1 cellular context compared by ENCODE assay signal in genomic region chr22:36528795-36529718, GRCh38.
TF ChIP-seq lines count a peak whose summit lies in the region.

Gene EIF3D, minus strand, starts transcription at chr22:36529166. Its CDS starts 3,045 bp downstream, at chr22:36526121.

TF ChIP-seq in HEK293, 187 proteins besides CTCF, POLR2A, EP300 and RAD21 (continued from another document and continues in another):
- TF ChIP-seq ZNF518A (tag by site-specific recombination; conservative IDR thresholded peaks at IDR 0.05; ENCODE audit: low read depth) = peak; percentile 97
- TF ChIP-seq ZFP3 (tag by site-specific recombination; IDR thresholded peaks at IDR 0.05; ENCODE audit: low read depth) = no peak
- TF ChIP-seq ZNF658 (tag by site-specific recombination; IDR thresholded peaks at IDR 0.05) = no peak
- TF ChIP-seq IKZF3 (tag by site-specific recombination; IDR thresholded peaks at IDR 0.05) = 0 out of 2 replicates have a peak, but pooled peaks have one; percentile 31
- peak; percentile 90 for TF ChIP-seq PRDM10 (tag by site-specific recombination; IDR thresholded peaks at IDR 0.05)
- no peak for TF ChIP-seq OSR2 (tag by site-specific recombination; IDR thresholded peaks at IDR 0.05)
- no peak for TF ChIP-seq ZNF112 (tag by site-specific recombination; IDR thresholded peaks at IDR 0.05)
- TF ChIP-seq ZNF548 (tag by site-specific recombination; IDR thresholded peaks at IDR 0.05) = no peak
- no peak for TF ChIP-seq MEIS1 (CRISPR knock-in tag; IDR thresholded peaks at IDR 0.05; ENCODE audit: borderline replicate concordance)
- no peak for TF ChIP-seq ZNF571 (tag by site-specific recombination; IDR thresholded peaks at IDR 0.05)
- TF ChIP-seq GFI1B (tag by site-specific recombination; IDR thresholded peaks at IDR 0.05) = no peak
- TF ChIP-seq ZNF514 (tag by site-specific recombination; IDR thresholded peaks at IDR 0.05) = no peak
- TF ChIP-seq RBAK (tag by site-specific recombination; IDR thresholded peaks at IDR 0.05) = no peak
- peak; percentile 76 for TF ChIP-seq ZBTB21 (tag by site-specific recombination; IDR thresholded peaks at IDR 0.05)
- TF ChIP-seq ZNF837 (tag by site-specific recombination; IDR thresholded peaks at IDR 0.05) = no peak
- TF ChIP-seq ZNF157 (tag by site-specific recombination; IDR thresholded peaks at IDR 0.05) = no peak
- no peak for TF ChIP-seq ZBTB44 (tag by site-specific recombination; IDR thresholded peaks at IDR 0.05)
- TF ChIP-seq KLF8 (tag by site-specific recombination; IDR thresholded peaks at IDR 0.05) = peak; percentile 92
- no peak for TF ChIP-seq ZNF138 (tag by site-specific recombination; IDR thresholded peaks at IDR 0.05; ENCODE audit: borderline replicate concordance)
- no peak for TF ChIP-seq ZNF292 (tag by site-specific recombination; IDR thresholded peaks at IDR 0.05; ENCODE audit: borderline replicate concordance, low read depth)
- no peak for TF ChIP-seq ZBTB48 (tag by site-specific recombination; IDR thresholded peaks at IDR 0.05)
- no peak; the same call in 1 of the 2 replicates for TF ChIP-seq ZNF623 (tag by site-specific recombination; IDR thresholded peaks at IDR 0.05)
- peak; percentile 31; the same call in 1 of the 2 replicates for TF ChIP-seq REST (tag by site-specific recombination; IDR thresholded peaks at IDR 0.05)
- no peak for TF ChIP-seq AEBP2 (tag by site-specific recombination; IDR thresholded peaks at IDR 0.05; ENCODE audit: borderline replicate concordance)
- TF ChIP-seq KLF9 (tag by site-specific recombination; IDR thresholded peaks at IDR 0.05; ENCODE audit: low read depth) = peak; percentile 67; the same call in 1 of the 2 replicates
- no peak for TF ChIP-seq ZNF202 (tag by site-specific recombination; IDR thresholded peaks at IDR 0.05; ENCODE audit: borderline replicate concordance)
- peak; percentile 99 for TF ChIP-seq ZNF76 (tag by site-specific recombination; IDR thresholded peaks at IDR 0.05; ENCODE audit: borderline replicate concordance, low read depth)
- no peak for TF ChIP-seq ZNF302 (tag by site-specific recombination; IDR thresholded peaks at IDR 0.05; ENCODE audit: low read depth)
- TF ChIP-seq ZNF596 (tag by site-specific recombination; IDR thresholded peaks at IDR 0.05) = no peak
- peak; percentile 81; the same call in 1 of the 2 replicates for TF ChIP-seq ZNF610 (tag by site-specific recombination; IDR thresholded peaks at IDR 0.05; ENCODE audit: borderline replicate concordance)
- no peak for TF ChIP-seq ZFP41 (tag by site-specific recombination; IDR thresholded peaks at IDR 0.05; ENCODE audit: borderline replicate concordance)
- no peak for TF ChIP-seq ZNF221 (tag by site-specific recombination; IDR thresholded peaks at IDR 0.05; ENCODE audit: borderline replicate concordance)
- no peak for TF ChIP-seq ZNF416 (tag by site-specific recombination; IDR thresholded peaks at IDR 0.05)
- TF ChIP-seq ZNF341 (tag by site-specific recombination; IDR thresholded peaks at IDR 0.05; ENCODE audit: low read depth) = peak; percentile 76
- TF ChIP-seq ZBTB49 (tag by site-specific recombination; IDR thresholded peaks at IDR 0.05; ENCODE audit: low read depth) = no peak
- TF ChIP-seq ZNF585B (tag by site-specific recombination; IDR thresholded peaks at IDR 0.05) = no peak
- TF ChIP-seq ZNF645 (tag by site-specific recombination; IDR thresholded peaks at IDR 0.05) = no peak; the same call in 1 of the 2 replicates
- TF ChIP-seq WT1 (tag by site-specific recombination; IDR thresholded peaks at IDR 0.05) = peak; percentile 24; the same call in 1 of the 2 replicates
- peak; percentile 74 for TF ChIP-seq ZNF24 (tag by site-specific recombination; IDR thresholded peaks at IDR 0.05)
- peak; percentile 82 for TF ChIP-seq KLF17 (tag by site-specific recombination; IDR thresholded peaks at IDR 0.05)
- TF ChIP-seq ZNF791 (tag by site-specific recombination; IDR thresholded peaks at IDR 0.05) = no peak
